8 cellular contexts compared by ENCODE assay signal in the genomic region with DNA sequence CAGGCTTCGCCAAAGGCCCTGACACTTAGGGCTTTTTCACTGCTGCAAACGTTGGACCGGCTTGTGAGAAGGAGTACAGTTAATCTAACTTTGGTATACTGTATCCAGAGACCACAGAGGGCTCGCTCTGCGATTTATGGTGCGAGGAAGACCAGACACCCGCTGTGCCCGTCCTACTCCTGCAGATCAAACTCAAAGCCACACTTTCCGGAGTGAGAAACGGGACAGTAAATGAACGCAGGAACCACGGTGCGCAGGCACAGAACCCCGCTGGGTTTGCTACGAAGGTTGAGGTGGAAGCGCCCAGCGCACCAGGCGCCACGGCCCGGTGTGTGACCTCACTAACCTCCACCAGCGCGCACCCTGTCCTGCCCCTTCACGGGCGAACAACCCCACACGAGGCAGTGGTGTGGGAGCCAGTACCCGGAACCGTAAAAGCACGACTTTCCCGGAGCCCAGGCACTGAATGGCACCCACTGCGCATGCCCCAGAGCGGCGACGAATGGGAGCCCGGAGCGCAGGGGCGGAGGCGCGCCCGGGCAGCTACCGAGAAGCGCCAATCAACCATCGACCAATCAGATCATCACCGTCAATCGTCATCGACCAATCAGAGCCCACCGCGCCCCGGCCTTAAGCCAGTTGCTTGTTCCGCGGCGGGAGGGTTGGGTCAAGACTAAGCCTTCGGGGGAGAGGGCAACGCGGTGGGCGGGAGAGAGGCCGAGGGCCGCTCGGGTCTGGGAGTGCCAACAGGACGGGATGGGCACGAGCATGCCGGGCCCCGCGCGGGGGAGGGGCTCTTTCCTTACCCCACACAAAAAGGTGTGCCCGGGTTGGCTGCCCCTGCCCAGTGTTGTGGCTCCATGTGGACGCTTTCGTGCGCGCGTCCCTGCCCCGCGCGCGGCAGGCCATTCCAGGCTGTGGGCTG. TPM values are rescaled to one million over a fixed set of nuclear protein-coding genes. Genes with fewer than 3 reads are reported as not detected.
DNase-seq lines count a peak whose midpoint lies in the region; ATAC-seq, FAIRE-seq and TF ChIP-seq lines count a peak whose summit lies in the region.

No MANE protein-coding gene starts in this region.

- peaks cover 29% of the 10 kb centered on the region for H3K4me1 ChIP-seq in HepG2 (ENCODE audit: insufficient read depth, low read length)

- in situ Hi-C loops in HepG2 (cut with HindIII; ENCODE audit: extremely low pct_ligation_motif_present, low pct_unique_long_range_greater_than_20kb), result no loop called here

- TF ChIP-seq EP300 in HepG2 (IDR thresholded peaks at IDR 0.05; ENCODE audit: low read depth in 2 of 2, low read length in 2 of 2) (no peak), HepG2 (CRISPR knock-in tag; IDR thresholded peaks at IDR 0.05; ENCODE audit: borderline replicate concordance) (no peak)

- ATAC-seq in GM19372 (IDR thresholded peaks at IDR 0.05; ENCODE audit: low read depth, unreplicated experiment) (peak; percentile 95), HG03521 (IDR thresholded peaks at IDR 0.05; ENCODE audit: unreplicated experiment) (peak; percentile 93), HepG2 (peak; percentile 87)

- no peaks in the 10 kb centered on the region for H3K9me3 ChIP-seq in HepG2 (ENCODE audit: low read length)

- BruUV-seq in HepG2 (replicated peaks; lab: Mats Ljungman, UMichigan), result TSS peak; percentile 84

- H3K36me3 ChIP-seq in HepG2 (replicated peaks in 1 of 2; ENCODE audit: control insufficient read depth in 1 of 2, insufficient read depth in 2 of 2, low read length in 2 of 2), result 0 out of 5 replicates have a peak, but pooled peaks cover 0 to under 1% of the 10 kb centered on the region in 2 experiments

- no peak overlapping the region for H2AFZ ChIP-seq in HepG2 (ENCODE audit: low read length)

- no peak for TF ChIP-seq CTCF in C4-2B (conservative IDR thresholded peaks at IDR 0.05)
- TF ChIP-seq CTCF in HepG2 (CRISPR knock-in tag; IDR thresholded peaks at IDR 0.05), result no peak

- TF ChIP-seq RAD21 in HepG2 (CRISPR knock-in tag; IDR thresholded peaks at IDR 0.05), result no peak

- H3K79me2 ChIP-seq in HepG2 (ENCODE audit: insufficient read depth, low read length), result no peaks in the 10 kb centered on the region

- H3K4me3 ChIP-seq in HepG2 (replicated peaks in 1 of 3; ENCODE audit: insufficient read depth in 1 of 3, low read depth in 2 of 3, low read length in 3 of 3), result peak overlapping the region; percentile 63 to 86 (median 74)

- CTCF ChIA-PET in HepG2 (lab: Yijun Ruan, JAX; ENCODE audit: low intra/inter-chr PET ratio, low total read pairs), result no interaction called here

- H3K4me2 ChIP-seq in HepG2 (ENCODE audit: low read depth, low read length), result peak overlapping the region; percentile 83

- intact Hi-C loops in HepG2 (cut with micrococcal nuclease; ENCODE audit: unreplicated experiment), result loop anchor here (2.0 kb wide), 1 partner anchor 58 kb away; the partner anchor contains the start of gene TFE3

- H3K27ac ChIP-seq in C4-2B, result peak overlapping the region; percentile 84
- peak overlapping the region; percentile 94 for H3K27ac ChIP-seq in HepG2 (ENCODE audit: extremely low read length, insufficient read depth, low read length)

- no peaks in the 10 kb centered on the region for H4K20me1 ChIP-seq in HepG2 (ENCODE audit: insufficient read depth, low read length)

- peak overlapping the region; percentile 86 for H3K9ac ChIP-seq in HepG2 (ENCODE audit: insufficient read depth, low read depth, low read length)

- FAIRE-seq in HepG2 (lab: Jason Lieb, UNC), result peak; percentile 4

- no CpG with 5 or more reads among the region's 74 CpGs for WGBS in HepG2 (ENCODE audit: low lambda C conversion rate)

- POLR2A ChIA-PET in HepG2 (lab: Yijun Ruan, JAX), result interaction anchor here (0.7 to 2.1 kb wide), 9 partner anchors 9 to 363 kb away, joined by 3 to 16 read pairs (median 4); partner anchors contain the start of genes HDAC6 and WDR45

- peak; percentile 95 for DNase-seq in NCI-H69 (lab: John Stamatoyannopoulos, UW)
- peak; percentile 81 for DNase-seq in activated CD4-positive, alpha-beta T cell treated with anti-CD3 and anti-CD28 coated beads, Interleukin-2, amount 50 U/mL, for 1 hour
- DNase-seq in dermis microvascular lymphatic vessel endothelial cell (ENCODE audit: low read depth in 2 of 2), result peak; percentile 84 to 96
- peak; percentile 89 for DNase-seq in HepG2 (ENCODE audit: low spot score)
- DNase-seq in stimulated activated CD4-positive, alpha-beta T cell treated with anti-CD3 and anti-CD28 coated beads, Interleukin-2, amount 100 ng/mL, for 48 hours, result peak; percentile 75 to 76

- peak; percentile 59 to 86 for TF ChIP-seq POLR2A in HepG2 (IDR thresholded peaks at IDR 0.05; ENCODE audit: insufficient read depth in 1 of 2, low read depth in 2 of 2, low read length in 2 of 2)

- H3K27me3 ChIP-seq in HepG2 (ENCODE audit: control insufficient read depth in 1 of 2, insufficient read depth in 2 of 2, low read length in 2 of 2), result no peaks in the 10 kb centered on the region

RNA-seq across cellular contexts. Expression of gene WDR45, which starts 21.3 kb away (rescaled TPM):
- 16.0 and 18.7 TPM in 2 replicates for total RNA-seq in dermis microvascular lymphatic vessel endothelial cell
- total RNA-seq in HepG2 (2016; rRNA removed; fragmentation: Illumina TruSeq; extraction: Trizol), result 14.0 and 16.4 TPM in 2 replicates
- 18.4 and 20.2 TPM in 2 replicates for total RNA-seq in HepG2 (2016; cell fraction: cytosol; rRNA removed; fragmentation: Illumina TruSeq; extraction: Trizol; ENCODE audit: low read depth)
- 16.0 and 19.4 TPM in 2 replicates for total RNA-seq in HepG2 (2016; cell fraction: insoluble cytoplasmic fraction; rRNA removed; fragmentation: Illumina TruSeq; extraction: Trizol)
- total RNA-seq in HepG2 (2016; cell fraction: membrane; rRNA removed; fragmentation: Illumina TruSeq; extraction: Trizol), result 18.8 and 22.7 TPM in 2 replicates
- total RNA-seq in HepG2 (2016; cell fraction: nucleus; rRNA removed; fragmentation: Illumina TruSeq; extraction: Trizol), result 17.9 and 19.4 TPM in 2 replicates
- polyA plus RNA-seq in HepG2 (2011; rRNA removed), result 65.5 and 91.1 TPM in 2 replicates
- polyA plus RNA-seq in HepG2 (2011; cell fraction: cytosol; rRNA removed), result 48.7 and 57.4 TPM in 2 replicates
- 386 and 474 TPM in 2 replicates for polyA plus RNA-seq in HepG2 (2011; cell fraction: nucleus; rRNA removed)
- polyA plus RNA-seq in HepG2 (2012), result 30.1 and 49.9 TPM in 2 replicates
- 15.5 and 17.3 TPM in 2 replicates for polyA plus RNA-seq in HepG2 (2016; cell fraction: cytosol; fragmentation: Illumina TruSeq; extraction: Trizol; ENCODE audit: low read depth)
- polyA plus RNA-seq in HepG2 (2016; cell fraction: insoluble cytoplasmic fraction; fragmentation: Illumina TruSeq; extraction: Trizol; ENCODE audit: low read depth), result 18.7 and 19.8 TPM in 2 replicates
- 14.2 and 18.3 TPM in 2 replicates for polyA plus RNA-seq in HepG2 (2016; cell fraction: membrane; fragmentation: Illumina TruSeq; extraction: Trizol; ENCODE audit: low read depth)
- 44.7 and 54.6 TPM in 2 replicates for polyA plus RNA-seq in HepG2 (2016; cell fraction: nucleus; fragmentation: Illumina TruSeq; extraction: Trizol; ENCODE audit: insufficient read depth, low read depth)
- 64.1 and 271 TPM in 2 replicates for polyA minus RNA-seq in HepG2 (2011; rRNA and poly(A)+ RNA removed; ENCODE audit: low replicate concordance)
- 14.8 and 18.8 TPM in 2 replicates for polyA minus RNA-seq in HepG2 (2011; cell fraction: cytosol; rRNA and poly(A)+ RNA removed)
- polyA minus RNA-seq in HepG2 (2011; cell fraction: nucleus; rRNA and poly(A)+ RNA removed), result 53.6 and 83.3 TPM in 2 replicates

RNA-seq across cellular contexts. Expression of gene GPKOW, which starts 22.6 kb away (rescaled TPM):
- total RNA-seq in dermis microvascular lymphatic vessel endothelial cell (16.8 and 19.1 TPM in 2 replicates), HepG2 (2016; rRNA removed; fragmentation: Illumina TruSeq; extraction: Trizol) (18.7 and 21.5 TPM in 2 replicates)
- total RNA-seq in HepG2 (2016; cell fraction: cytosol; rRNA removed; fragmentation: Illumina TruSeq; extraction: Trizol; ENCODE audit: low read depth), result 1.9 and 2.4 TPM in 2 replicates
- 17.8 and 20.5 TPM in 2 replicates for total RNA-seq in HepG2 (2016; cell fraction: insoluble cytoplasmic fraction; rRNA removed; fragmentation: Illumina TruSeq; extraction: Trizol)
- 4.0 and 4.1 TPM in 2 replicates for total RNA-seq in HepG2 (2016; cell fraction: membrane; rRNA removed; fragmentation: Illumina TruSeq; extraction: Trizol)
- 7.2 and 9.0 TPM in 2 replicates for total RNA-seq in HepG2 (2016; cell fraction: nucleus; rRNA removed; fragmentation: Illumina TruSeq; extraction: Trizol)
- 22.6 and 26.2 TPM in 2 replicates for polyA plus RNA-seq in HepG2 (2011; rRNA removed)
- 27.2 and 29.3 TPM in 2 replicates for polyA plus RNA-seq in HepG2 (2011; cell fraction: cytosol; rRNA removed)
- polyA plus RNA-seq in HepG2 (2011; cell fraction: nucleus; rRNA removed), result 11.7 and 13.7 TPM in 2 replicates
- 14.0 and 17.6 TPM in 2 replicates for polyA plus RNA-seq in HepG2 (2012)
- polyA plus RNA-seq in HepG2 (2016; cell fraction: cytosol; fragmentation: Illumina TruSeq; extraction: Trizol; ENCODE audit: low read depth), result 1.6 and 2.0 TPM in 2 replicates
- polyA plus RNA-seq in HepG2 (2016; cell fraction: insoluble cytoplasmic fraction; fragmentation: Illumina TruSeq; extraction: Trizol; ENCODE audit: low read depth), result 21.6 and 21.9 TPM in 2 replicates
- polyA plus RNA-seq in HepG2 (2016; cell fraction: membrane; fragmentation: Illumina TruSeq; extraction: Trizol; ENCODE audit: low read depth), result 2.3 and 2.5 TPM in 2 replicates
- polyA plus RNA-seq in HepG2 (2016; cell fraction: nucleus; fragmentation: Illumina TruSeq; extraction: Trizol; ENCODE audit: insufficient read depth, low read depth), result 11.4 and 12.8 TPM in 2 replicates
- polyA minus RNA-seq in HepG2 (2011; rRNA and poly(A)+ RNA removed; ENCODE audit: low replicate concordance), result 10.7 and 22.1 TPM in 2 replicates
- 9.2 and 12.6 TPM in 2 replicates for polyA minus RNA-seq in HepG2 (2011; cell fraction: cytosol; rRNA and poly(A)+ RNA removed)
- 8.0 and 8.5 TPM in 2 replicates for polyA minus RNA-seq in HepG2 (2011; cell fraction: nucleus; rRNA and poly(A)+ RNA removed)

RNA-seq across cellular contexts. Expression of gene PRAF2, which starts 27.2 kb away (rescaled TPM):
- total RNA-seq in dermis microvascular lymphatic vessel endothelial cell (2.8 and 5.4 TPM in 2 replicates), HepG2 (2016; rRNA removed; fragmentation: Illumina TruSeq; extraction: Trizol) (0.33 TPM in 1 of 2 replicates, not detected in the other)
- not detected in 2 replicates for total RNA-seq in HepG2 (2016; cell fraction: cytosol; rRNA removed; fragmentation: Illumina TruSeq; extraction: Trizol; ENCODE audit: low read depth)
- 0.37 TPM in 1 of 2 replicates, not detected in the other for total RNA-seq in HepG2 (2016; cell fraction: insoluble cytoplasmic fraction; rRNA removed; fragmentation: Illumina TruSeq; extraction: Trizol)
- not detected in 2 replicates for total RNA-seq in HepG2 (2016; cell fraction: membrane; rRNA removed; fragmentation: Illumina TruSeq; extraction: Trizol)
- 1.0 TPM in 1 of 2 replicates, not detected in the other for total RNA-seq in HepG2 (2016; cell fraction: nucleus; rRNA removed; fragmentation: Illumina TruSeq; extraction: Trizol)
- 2.6 and 4.3 TPM in 2 replicates for polyA plus RNA-seq in HepG2 (2011; rRNA removed)
- polyA plus RNA-seq in HepG2 (2011; cell fraction: cytosol; rRNA removed), result 0.94 and 1.1 TPM in 2 replicates
- 16.4 and 19.7 TPM in 2 replicates for polyA plus RNA-seq in HepG2 (2011; cell fraction: nucleus; rRNA removed)
- polyA plus RNA-seq in HepG2 (2012), result 2.0 and 3.1 TPM in 2 replicates
- polyA plus RNA-seq in HepG2 (2016; cell fraction: cytosol; fragmentation: Illumina TruSeq; extraction: Trizol; ENCODE audit: low read depth), result 0.26 TPM in 1 of 2 replicates, not detected in the other
- 0.58 TPM in 1 of 2 replicates, not detected in the other for polyA plus RNA-seq in HepG2 (2016; cell fraction: insoluble cytoplasmic fraction; fragmentation: Illumina TruSeq; extraction: Trizol; ENCODE audit: low read depth)
- 0.17 and 0.50 TPM in 2 replicates for polyA plus RNA-seq in HepG2 (2016; cell fraction: membrane; fragmentation: Illumina TruSeq; extraction: Trizol; ENCODE audit: low read depth)
- 3.4 and 4.5 TPM in 2 replicates for polyA plus RNA-seq in HepG2 (2016; cell fraction: nucleus; fragmentation: Illumina TruSeq; extraction: Trizol; ENCODE audit: insufficient read depth, low read depth)
- polyA minus RNA-seq in HepG2 (2011; rRNA and poly(A)+ RNA removed; ENCODE audit: low replicate concordance), result 0.84 and 7.9 TPM in 2 replicates
- not detected in 2 replicates for polyA minus RNA-seq in HepG2 (2011; cell fraction: cytosol; rRNA and poly(A)+ RNA removed)
- 1.7 and 5.3 TPM in 2 replicates for polyA minus RNA-seq in HepG2 (2011; cell fraction: nucleus; rRNA and poly(A)+ RNA removed)

RNA-seq across cellular contexts. Expression of gene CCDC120, which starts 42.2 kb away (rescaled TPM):
- total RNA-seq in dermis microvascular lymphatic vessel endothelial cell (0.39 and 1.6 TPM in 2 replicates), HepG2 (2016; rRNA removed; fragmentation: Illumina TruSeq; extraction: Trizol) (0.89 and 1.3 TPM in 2 replicates)
- total RNA-seq in HepG2 (2016; cell fraction: cytosol; rRNA removed; fragmentation: Illumina TruSeq; extraction: Trizol; ENCODE audit: low read depth), result 0.30 and 0.44 TPM in 2 replicates
- total RNA-seq in HepG2 (2016; cell fraction: insoluble cytoplasmic fraction; rRNA removed; fragmentation: Illumina TruSeq; extraction: Trizol), result 0.61 and 1.2 TPM in 2 replicates
- total RNA-seq in HepG2 (2016; cell fraction: membrane; rRNA removed; fragmentation: Illumina TruSeq; extraction: Trizol), result 0.83 and 0.90 TPM in 2 replicates
- 1.0 and 2.0 TPM in 2 replicates for total RNA-seq in HepG2 (2016; cell fraction: nucleus; rRNA removed; fragmentation: Illumina TruSeq; extraction: Trizol)
- polyA plus RNA-seq in HepG2 (2011; rRNA removed), result 3.2 and 3.7 TPM in 2 replicates
- polyA plus RNA-seq in HepG2 (2011; cell fraction: cytosol; rRNA removed), result 1.7 and 2.1 TPM in 2 replicates
- 11.3 and 13.0 TPM in 2 replicates for polyA plus RNA-seq in HepG2 (2011; cell fraction: nucleus; rRNA removed)
- polyA plus RNA-seq in HepG2 (2012), result 3.2 and 3.9 TPM in 2 replicates
- 0.15 and 0.16 TPM in 2 replicates for polyA plus RNA-seq in HepG2 (2016; cell fraction: cytosol; fragmentation: Illumina TruSeq; extraction: Trizol; ENCODE audit: low read depth)
- polyA plus RNA-seq in HepG2 (2016; cell fraction: insoluble cytoplasmic fraction; fragmentation: Illumina TruSeq; extraction: Trizol; ENCODE audit: low read depth), result 2.4 and 3.0 TPM in 2 replicates
- polyA plus RNA-seq in HepG2 (2016; cell fraction: membrane; fragmentation: Illumina TruSeq; extraction: Trizol; ENCODE audit: low read depth), result 0.78 and 1.0 TPM in 2 replicates
- 7.3 TPM in 2 replicates for polyA plus RNA-seq in HepG2 (2016; cell fraction: nucleus; fragmentation: Illumina TruSeq; extraction: Trizol; ENCODE audit: insufficient read depth, low read depth)
- polyA minus RNA-seq in HepG2 (2011; rRNA and poly(A)+ RNA removed; ENCODE audit: low replicate concordance), result 3.1 and 4.9 TPM in 2 replicates
- 1.3 and 1.4 TPM in 2 replicates for polyA minus RNA-seq in HepG2 (2011; cell fraction: cytosol; rRNA and poly(A)+ RNA removed)
- 2.8 and 4.2 TPM in 2 replicates for polyA minus RNA-seq in HepG2 (2011; cell fraction: nucleus; rRNA and poly(A)+ RNA removed)

RNA-seq across cellular contexts. Expression of gene TFE3, which starts 57.8 kb away (rescaled TPM):
- 9.5 and 15.6 TPM in 2 replicates for total RNA-seq in dermis microvascular lymphatic vessel endothelial cell
- 8.8 and 12.3 TPM in 2 replicates for total RNA-seq in HepG2 (2016; rRNA removed; fragmentation: Illumina TruSeq; extraction: Trizol)
- 7.1 and 7.8 TPM in 2 replicates for total RNA-seq in HepG2 (2016; cell fraction: cytosol; rRNA removed; fragmentation: Illumina TruSeq; extraction: Trizol; ENCODE audit: low read depth)
- total RNA-seq in HepG2 (2016; cell fraction: insoluble cytoplasmic fraction; rRNA removed; fragmentation: Illumina TruSeq; extraction: Trizol), result 7.3 and 11.4 TPM in 2 replicates
- total RNA-seq in HepG2 (2016; cell fraction: membrane; rRNA removed; fragmentation: Illumina TruSeq; extraction: Trizol), result 19.2 and 21.8 TPM in 2 replicates
- total RNA-seq in HepG2 (2016; cell fraction: nucleus; rRNA removed; fragmentation: Illumina TruSeq; extraction: Trizol), result 7.7 and 10.3 TPM in 2 replicates
- 8.3 and 13.1 TPM in 2 replicates for polyA plus RNA-seq in HepG2 (2011; rRNA removed)
- 7.3 and 11.0 TPM in 2 replicates for polyA plus RNA-seq in HepG2 (2011; cell fraction: cytosol; rRNA removed)
- 18.5 and 24.4 TPM in 2 replicates for polyA plus RNA-seq in HepG2 (2011; cell fraction: nucleus; rRNA removed)
- polyA plus RNA-seq in HepG2 (2012), result 13.3 and 22.4 TPM in 2 replicates
- 12.4 and 13.7 TPM in 2 replicates for polyA plus RNA-seq in HepG2 (2016; cell fraction: cytosol; fragmentation: Illumina TruSeq; extraction: Trizol; ENCODE audit: low read depth)
- polyA plus RNA-seq in HepG2 (2016; cell fraction: insoluble cytoplasmic fraction; fragmentation: Illumina TruSeq; extraction: Trizol; ENCODE audit: low read depth), result 17.3 and 24.4 TPM in 2 replicates
- 30.6 and 31.9 TPM in 2 replicates for polyA plus RNA-seq in HepG2 (2016; cell fraction: membrane; fragmentation: Illumina TruSeq; extraction: Trizol; ENCODE audit: low read depth)
- polyA plus RNA-seq in HepG2 (2016; cell fraction: nucleus; fragmentation: Illumina TruSeq; extraction: Trizol; ENCODE audit: insufficient read depth, low read depth), result 31.0 and 32.9 TPM in 2 replicates
- polyA minus RNA-seq in HepG2 (2011; rRNA and poly(A)+ RNA removed; ENCODE audit: low replicate concordance), result 19.4 and 40.0 TPM in 2 replicates
- polyA minus RNA-seq in HepG2 (2011; cell fraction: cytosol; rRNA and poly(A)+ RNA removed), result 13.7 and 14.2 TPM in 2 replicates
- polyA minus RNA-seq in HepG2 (2011; cell fraction: nucleus; rRNA and poly(A)+ RNA removed), result 12.0 and 14.9 TPM in 2 replicates

Comparison
In these comparisons a context has a peak if more than half of its experiments do, and no peak if none do; other contexts are left out.
1. Peak in every context shown above with its lines: DNase-seq, ATAC-seq, H3K4me3 ChIP-seq and H3K27ac ChIP-seq.